8 cellular contexts compared by ENCODE assay signal in the genomic region with DNA sequence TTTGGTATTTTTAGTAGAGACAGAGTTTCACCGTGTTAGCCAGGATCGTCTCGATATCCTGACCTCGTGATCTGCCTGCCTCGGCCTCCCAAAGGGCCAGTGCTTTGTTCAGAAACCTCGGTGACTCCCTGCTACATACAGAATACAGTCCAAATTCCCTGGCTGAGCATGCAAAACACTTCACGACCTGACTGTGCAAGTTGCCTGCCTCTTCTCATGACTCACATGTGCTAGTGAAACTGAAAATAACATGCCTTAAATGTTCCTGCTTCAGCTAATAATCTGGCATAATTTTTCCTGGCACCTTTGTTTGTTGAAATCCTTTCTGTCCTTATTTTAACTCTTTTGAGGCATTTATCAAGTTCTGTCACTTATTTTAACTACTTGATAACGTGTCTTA. TPM values are rescaled to one million over a fixed set of nuclear protein-coding genes. Genes with fewer than 3 reads are reported as not detected.
DNase-seq lines count a peak whose midpoint lies in the region; ATAC-seq, FAIRE-seq and TF ChIP-seq lines count a peak whose summit lies in the region.

No MANE protein-coding gene starts in this region.

- H3K27me3 Mint-ChIP-seq in effector memory CD8-positive, alpha-beta T cell, result no peaks in the 10 kb centered on the region

- H3K36me3 ChIP-seq in mucosa of descending colon (ENCODE audit: low read depth), result no peaks in the 10 kb centered on the region

- intact Hi-C loops in mucosa of descending colon (cut with DNase I, micrococcal nuclease), result loop anchor here (2.0 to 5.0 kb wide), 2 partner anchors 212 to 213 kb away; partner anchors contain the start of gene MAP4K5 (in 2 of the 2)

- no peaks in the 10 kb centered on the region for H3K9me3 ChIP-seq in mucosa of descending colon

- in situ Hi-C loops in astrocyte of the spinal cord (cut with HindIII; ENCODE audit: low sequenced_read_pairs), result no loop called here

- H3K4me3 ChIP-seq in astrocyte of the spinal cord (ENCODE audit: low read depth, low read length) (no peak overlapping the region), mucosa of descending colon (no peak overlapping the region)

- no peak for TF ChIP-seq CTCF in astrocyte of the spinal cord (IDR thresholded peaks at IDR 0.05; ENCODE audit: low read depth, low read length)
- TF ChIP-seq CTCF in mucosa of descending colon (IDR thresholded peaks at IDR 0.05), result no peak

- no peak overlapping the region for H3K27ac Mint-ChIP-seq in effector memory CD8-positive, alpha-beta T cell

- peaks cover 5% of the 10 kb centered on the region for H3K4me1 ChIP-seq in mucosa of descending colon (ENCODE audit: low read depth)

- FAIRE-seq in H54 (lab: Jason Lieb, UNC), result peak; percentile 75

- H3K4me3 Mint-ChIP-seq in effector memory CD8-positive, alpha-beta T cell, result no peak overlapping the region

- peak; percentile 28 for ATAC-seq in mucosa of descending colon
- no peak for ATAC-seq in effector memory CD8-positive, alpha-beta T cell (replicated peaks)
- ATAC-seq in left lobe of liver, result no peak

- peaks cover 17% of the 10 kb centered on the region for H3K36me3 Mint-ChIP-seq in effector memory CD8-positive, alpha-beta T cell (ENCODE audit: insufficient read depth)

- no peak for TF ChIP-seq POLR2A in H54 (IDR thresholded peaks at IDR 0.05; ENCODE audit: low read depth, low read length)

- DNase-seq in GM03348 (ENCODE audit: low spot score) (peak; percentile 48), H54 (ENCODE audit: insufficient read length, low spot score) (no peak), astrocyte of the spinal cord (ENCODE audit: low read depth, low spot score) (peak; percentile 51), mucosa of descending colon (no peak), DMS 273 (lab: John Stamatoyannopoulos, UW; ENCODE audit: unreplicated experiment) (no peak), left lobe of liver (ENCODE audit: low spot score) (no peak), NCI-H510A treated with DMSO at 0.1 percent for 48 hours (lab: John Stamatoyannopoulos, UW) (no peak)
- DNase-seq in effector memory CD8-positive, alpha-beta T cell, result no peak

- peaks cover 6 to 13% of the 10 kb centered on the region in 2 donors for H3K4me1 Mint-ChIP-seq in effector memory CD8-positive, alpha-beta T cell (ENCODE audit: low read depth in 2 of 2)

- H3K9me3 Mint-ChIP-seq in effector memory CD8-positive, alpha-beta T cell, result no peaks in the 10 kb centered on the region

RNA-seq across cellular contexts. Expression of gene DMAC2L, which starts 8.2 kb away (rescaled TPM):
- total RNA-seq in mucosa of descending colon (10 to 100 TPM; 18.9 to 27.6 (median 21.5) TPM), left lobe of liver (8.0 TPM)

RNA-seq across cellular contexts. Expression of gene L2HGDH, which starts 8.2 kb away (rescaled TPM):
- total RNA-seq in mucosa of descending colon (10 to 100 TPM in 1 of 3 donors, 1 to 10 TPM in 2; 7.2 to 11.2 (median 9.8) TPM), left lobe of liver (9.2 TPM)

Comparison
In these comparisons a context has a peak if more than half of its experiments do, and no peak if none do; other contexts are left out.
1. DNase-seq: peak in GM03348 (single experiment) and astrocyte of the spinal cord (single experiment); none in H54 (single experiment), mucosa of descending colon (0 of 3), effector memory CD8-positive, alpha-beta T cell (0 of 3), DMS 273 (single experiment), left lobe of liver (single experiment) and NCI-H510A treated with DMSO at 0.1 percent for 48 hours (single experiment).